ENCODE assay signal across 21 cellular contexts in genomic region chr17:78937561-78937960, GRCh38. TPM values are rescaled to one million over a fixed set of nuclear protein-coding genes. Genes with fewer than 3 reads are reported as not detected.
DNase-seq lines count a peak whose midpoint lies in the region; FAIRE-seq and TF ChIP-seq lines count a peak whose summit lies in the region.
"Had no signal": no experiment of that assay in that cellular context is flagged by ENCODE, and none has a peak within 500 bp of the region (broad histone marks: within the 10 kb centered on the region; RNA-seq: fewer than 3 reads in every experiment).

No MANE protein-coding gene starts in this region.

- H3K4me3 ChIP-seq in WERI-Rb-1 (ENCODE audit: low read depth, low read length) (no peak overlapping the region), keratinocyte (ENCODE audit: control insufficient read depth in 2 of 3, extremely low read depth in 1 of 3, insufficient read depth in 2 of 3, low read depth in 1 of 3, low read length in 3 of 3) (no peak overlapping the region), SK-N-SH (ENCODE audit: low read depth in 2 of 2, low read length in 1 of 2) (no peak overlapping the region)
- H3K4me3 ChIP-seq: A549, GM23338 had no signal

- peaks cover 3% of the 10 kb centered on the region for H3K9me1 ChIP-seq in keratinocyte (ENCODE audit: control insufficient read depth, extremely low read depth, insufficient read depth, low read length)

- no peaks in the 10 kb centered on the region for H3K9me3 Mint-ChIP-seq in osteocyte (ENCODE audit: unreplicated experiment)
- H3K9me3 Mint-ChIP-seq: CD4-positive, alpha-beta T cell; GM23338; IgD-negative memory B cell had no signal

- H3K4me1 ChIP-seq in keratinocyte (ENCODE audit: control insufficient read depth, extremely low read depth, insufficient read depth, low read length) (peaks cover 15% of the 10 kb centered on the region), SK-N-SH (ENCODE audit: control insufficient read depth in 1 of 2, insufficient read depth in 2 of 2, low read depth in 1 of 2, low read length in 1 of 2) (peaks cover 48 to 54% of the 10 kb centered on the region in 2 experiments)

- H3K9me3 ChIP-seq in WERI-Rb-1 (ENCODE audit: severe bottlenecking) (no peaks in the 10 kb centered on the region), keratinocyte (ENCODE audit: control insufficient read depth, low read depth, low read length) (no peaks in the 10 kb centered on the region), SK-N-SH (no peaks in the 10 kb centered on the region)
- H3K9me3 ChIP-seq: A549, Caco-2 had no signal

- H3K36me3 ChIP-seq in WERI-Rb-1 (no peaks in the 10 kb centered on the region), keratinocyte (ENCODE audit: control insufficient read depth in 2 of 2, extremely low read depth in 1 of 2, insufficient read depth in 2 of 2, low read length in 2 of 2) (no peaks in the 10 kb centered on the region), SK-N-SH (replicated peaks in 1 of 2; ENCODE audit: control insufficient read depth in 1 of 2, insufficient read depth in 2 of 2, low read length in 1 of 2) (no peaks in the 10 kb centered on the region)

- no peaks in the 10 kb centered on the region for H3K79me2 ChIP-seq in keratinocyte (ENCODE audit: control insufficient read depth, insufficient read depth, low read length)
- no peaks in the 10 kb centered on the region for H3K79me2 ChIP-seq in SK-N-SH (ENCODE audit: insufficient read depth)

- CTCF ChIA-PET in SK-N-SH (lab: Yijun Ruan, JAX) = interaction anchor here (0.9 to 9.5 kb wide), 4 partner anchors 19 to 71 kb away, joined by 3 to 93 read pairs (median 8); no protein-coding TSS in a partner anchor

- H4K20me1 ChIP-seq in keratinocyte (ENCODE audit: control insufficient read depth, extremely low read depth, insufficient read depth, low read length) (no peaks in the 10 kb centered on the region), SK-N-SH (ENCODE audit: insufficient read depth) (no peaks in the 10 kb centered on the region)

- peak; percentile 60 for FAIRE-seq in keratinocyte (lab: Jason Lieb, UNC)
- FAIRE-seq: A549, D721Med, G401.6, GM12892, GM18507, H54, HTR-8/SVneo had no signal

- no peaks in the 10 kb centered on the region for H3K9me2 ChIP-seq in SK-N-SH

- TF ChIP-seq CTCF in WERI-Rb-1 (IDR thresholded peaks at IDR 0.05; ENCODE audit: low read depth, low read length) = no peak
- no peak for TF ChIP-seq CTCF in keratinocyte (optimal IDR thresholded peaks at IDR 0.05 in 1 of 3, IDR thresholded peaks at IDR 0.05 in 1 of 3, conservative IDR thresholded peaks at IDR 0.05 in 1 of 3; ENCODE audit: extremely low read depth in 1 of 3, insufficient read depth in 2 of 3, low read length in 3 of 3)
- no peak for TF ChIP-seq CTCF in osteocyte (IDR thresholded peaks at IDR 0.05)
- TF ChIP-seq CTCF in SK-N-SH (IDR thresholded peaks at IDR 0.05) = no peak

- H3K27me3 Mint-ChIP-seq in osteocyte (ENCODE audit: unreplicated experiment) = no peaks in the 10 kb centered on the region

- H2AFZ ChIP-seq in keratinocyte (ENCODE audit: control insufficient read depth, low read length) (no peak overlapping the region), SK-N-SH (ENCODE audit: low read depth) (no peak overlapping the region)
- H2AFZ ChIP-seq: GM23338 had no signal

- POLR2A ChIA-PET in SK-N-SH (lab: Yijun Ruan, JAX) = no interaction called here

- H3K4me1 Mint-ChIP-seq in osteocyte (ENCODE audit: unreplicated experiment) = peaks cover 75% of the 10 kb centered on the region

- no peaks in the 10 kb centered on the region for H3K36me3 Mint-ChIP-seq in osteocyte (ENCODE audit: unreplicated experiment)
- H3K36me3 Mint-ChIP-seq: IgD-negative memory B cell had no signal

- H3K27me3 ChIP-seq in WERI-Rb-1 (ENCODE audit: insufficient read depth, low read depth, severe bottlenecking) (no peaks in the 10 kb centered on the region), keratinocyte (ENCODE audit: control insufficient read depth, extremely low read depth, insufficient read depth, low read length) (peaks cover 5% of the 10 kb centered on the region), SK-N-SH (ENCODE audit: insufficient read depth) (no peaks in the 10 kb centered on the region)

- H3K4me3 Mint-ChIP-seq in osteocyte (ENCODE audit: unreplicated experiment) = no peak overlapping the region
- H3K4me3 Mint-ChIP-seq: CD4-positive, alpha-beta T cell; GM23338; IgD-negative memory B cell had no signal

- TF ChIP-seq EP300 in SK-N-SH (IDR thresholded peaks at IDR 0.05; ENCODE audit: borderline replicate concordance in 1 of 2, low read depth in 1 of 2, low read length in 1 of 2) = no peak

- peaks cover 53% of the 10 kb centered on the region for H3F3A ChIP-seq in SK-N-SH (replicated peaks; ENCODE audit: insufficient read depth)

- H3K9ac ChIP-seq in keratinocyte (ENCODE audit: control insufficient read depth, extremely low read depth, insufficient read depth, low read length) (no peak overlapping the region), SK-N-SH (no peak overlapping the region)

- TF ChIP-seq RAD21 in SK-N-SH (IDR thresholded peaks at IDR 0.05; ENCODE audit: low read length) = no peak

- dilution Hi-C loops in keratinocyte (cut with MboI; ENCODE audit: extremely low pct_ligation_motif_present, low sequenced_read_pairs) = no loop called here

- DNase-seq in WERI-Rb-1 = peak; percentile 53
- no peak for DNase-seq in keratinocyte (ENCODE audit: low read depth, low spot score)
- DNase-seq in osteocyte (ENCODE audit: extremely low spot score, unreplicated experiment) = no peak
- DNase-seq in 8988T = no peak
- no peak for DNase-seq in activated naive CD4-positive, alpha-beta T cell treated with Interleukin-2 at 50 U/mL for 16 hours
- DNase-seq in OCI-M2 (lab: John Stamatoyannopoulos, UW; ENCODE audit: unreplicated experiment) = no peak
- no peak for DNase-seq in SK-N-SH
- DNase-seq: AML-193; Caco-2; CD4-positive, alpha-beta T cell; HCEC 1CT had no signal

- H3K27ac ChIP-seq in WERI-Rb-1 = no peak overlapping the region
- H3K27ac ChIP-seq in keratinocyte (ENCODE audit: control insufficient read depth, insufficient read depth, low read length) = no peak overlapping the region
- 0 out of 4 replicates have a peak overlapping the region, but pooled peaks of 1 of the 2 experiments have one; percentile 3 for H3K27ac ChIP-seq in SK-N-SH (ENCODE audit: low read depth in 2 of 2, low read length in 1 of 2)
- H3K27ac ChIP-seq: C4-2B had no signal

- WGBS in SK-N-SH (ENCODE audit: low lambda C conversion rate) = 89% methylated on average over 11 of the region's 11 CpGs

- H3K4me2 ChIP-seq in keratinocyte (ENCODE audit: control insufficient read depth, extremely low read depth, insufficient read depth, low read depth, low read length) = no peak overlapping the region
- no peak overlapping the region for H3K4me2 ChIP-seq in SK-N-SH
- H3K4me2 ChIP-seq: A549, GM23338 had no signal

- peak overlapping the region; percentile 27 for H3K27ac Mint-ChIP-seq in osteocyte (ENCODE audit: unreplicated experiment)
- H3K27ac Mint-ChIP-seq: CD4-positive, alpha-beta T cell; GM23338; IgD-negative memory B cell had no signal

TF ChIP-seq in SK-N-SH, 30 proteins besides CTCF, POLR2A, EP300 and RAD21:
- no peak for TF ChIP-seq NFIC (IDR thresholded peaks at IDR 0.05; ENCODE audit: borderline replicate concordance)
TF ChIP-seq in SK-N-SH: peak in this region for 0.

RNA-seq across cellular contexts. Expression of gene TIMP2, which starts 12.4 kb away (rescaled TPM):
- polyA plus RNA-seq in keratinocyte (1.2 to 5.7 TPM (median 2.3 TPM) in 3 replicates), SK-N-SH (2012; rRNA removed) (256 and 441 TPM in 2 replicates)
- polyA plus RNA-seq in keratinocyte (2011; ENCODE audit: low read depth) = 37.8 TPM
- polyA plus RNA-seq in keratinocyte (2011; cell fraction: cytosol; rRNA removed) = 6.4 and 7.2 TPM in 2 replicates
- polyA plus RNA-seq in keratinocyte (2011; cell fraction: nucleus; rRNA removed) = 20.7 and 20.9 TPM in 2 replicates
- 5.5 and 31.7 TPM in 2 replicates for polyA plus RNA-seq in keratinocyte (2012; ENCODE audit: low replicate concordance)
- 2.7 to 5.9 TPM (median 4.7 TPM) in 3 replicates for polyA minus RNA-seq in keratinocyte
- polyA minus RNA-seq in keratinocyte (2011; cell fraction: cytosol; rRNA and poly(A)+ RNA removed) = 5.0 TPM
- 9.7 and 14.5 TPM in 2 replicates for polyA minus RNA-seq in keratinocyte (2011; cell fraction: nucleus; rRNA and poly(A)+ RNA removed)
- 1,096 and 1,211 TPM in 2 replicates for total RNA-seq in osteocyte
- polyA plus RNA-seq in SK-N-SH (2012; cell fraction: cytosol; rRNA removed) = 528 and 616 TPM in 2 replicates
- 334 and 427 TPM in 2 replicates for polyA plus RNA-seq in SK-N-SH (2012; cell fraction: nucleus; rRNA removed)

RNA-seq across cellular contexts. Expression of gene CEP295NL, which starts 34.6 kb away (rescaled TPM):
- not detected in 3 replicates for polyA plus RNA-seq in keratinocyte
- polyA plus RNA-seq in keratinocyte (2011; ENCODE audit: low read depth) = 1.2 TPM
- polyA plus RNA-seq in keratinocyte (2011; cell fraction: cytosol; rRNA removed) = not detected in 2 replicates
- 0.08 and 0.24 TPM in 2 replicates for polyA plus RNA-seq in keratinocyte (2011; cell fraction: nucleus; rRNA removed)
- polyA plus RNA-seq in keratinocyte (2012; ENCODE audit: low replicate concordance) = 0.28 TPM in 1 of 2 replicates, not detected in the other
- not detected in 3 replicates for polyA minus RNA-seq in keratinocyte
- polyA minus RNA-seq in keratinocyte (2011; cell fraction: cytosol; rRNA and poly(A)+ RNA removed) = not detected
- polyA minus RNA-seq in keratinocyte (2011; cell fraction: nucleus; rRNA and poly(A)+ RNA removed) = 0.62 TPM in 1 of 2 replicates, not detected in the other
- 7.3 and 9.2 TPM in 2 replicates for total RNA-seq in osteocyte
- 0.31 and 0.35 TPM in 2 replicates for polyA plus RNA-seq in SK-N-SH (2012; rRNA removed)
- 0.17 and 0.21 TPM in 2 replicates for polyA plus RNA-seq in SK-N-SH (2012; cell fraction: cytosol; rRNA removed)
- 0.68 and 0.97 TPM in 2 replicates for polyA plus RNA-seq in SK-N-SH (2012; cell fraction: nucleus; rRNA removed)
- polyA plus RNA-seq: GM23338 had no signal

RNA-seq across cellular contexts. Expression of gene LGALS3BP, which starts 42.2 kb away (rescaled TPM):
- polyA plus RNA-seq in keratinocyte (53.0 to 137 TPM (median 97.1 TPM) in 3 replicates), SK-N-SH (2012; rRNA removed) (272 and 579 TPM in 2 replicates)
- 16.5 TPM for polyA plus RNA-seq in keratinocyte (2011; ENCODE audit: low read depth)
- polyA plus RNA-seq in keratinocyte (2011; cell fraction: cytosol; rRNA removed) = 63.1 and 93.6 TPM in 2 replicates
- polyA plus RNA-seq in keratinocyte (2011; cell fraction: nucleus; rRNA removed) = 277 and 483 TPM in 2 replicates
- polyA plus RNA-seq in keratinocyte (2012; ENCODE audit: low replicate concordance) = 33.5 and 219 TPM in 2 replicates
- 91.3 to 288 TPM (median 137 TPM) in 3 replicates for polyA minus RNA-seq in keratinocyte
- polyA minus RNA-seq in keratinocyte (2011; cell fraction: cytosol; rRNA and poly(A)+ RNA removed) = 237 TPM
- polyA minus RNA-seq in keratinocyte (2011; cell fraction: nucleus; rRNA and poly(A)+ RNA removed) = 457 and 590 TPM in 2 replicates
- 439 and 456 TPM in 2 replicates for total RNA-seq in osteocyte
- 169 and 266 TPM in 2 replicates for polyA plus RNA-seq in SK-N-SH (2012; cell fraction: cytosol; rRNA removed)
- 757 and 838 TPM in 2 replicates for polyA plus RNA-seq in SK-N-SH (2012; cell fraction: nucleus; rRNA removed)

Comparison
In these comparisons a context has a peak if more than half of its experiments do, and no peak if none do; other contexts are left out.
1. RNA of gene TIMP2, which starts 12.4 kb away (polyA plus RNA-seq): 256 to 616 TPM in SK-N-SH; 1.2 to 37.8 TPM in keratinocyte; every median in the first group is over 4 times any median in the second.